Comparison of ENCODE assay signal across 7 cellular contexts in genomic region chr18:68983126-68983525, GRCh38.
"Had no signal": no experiment of that assay in that cellular context is flagged by ENCODE, and none has a peak within 500 bp of the region (broad histone marks: within the 10 kb centered on the region; RNA-seq: fewer than 3 reads in every experiment).

No MANE protein-coding gene starts in this region.

- DNase-seq: GM23248, GOT3, H7, HFFc6, KBM-7 had no signal

- ATAC-seq: HCT116, HepG2 had no signal

- FAIRE-seq: HepG2 had no signal
